ENCODE assay signal across 8 cellular contexts in genomic region chr4:2935762-2936743, GRCh38. TPM values are rescaled to one million over a fixed set of nuclear protein-coding genes. Genes with fewer than 3 reads are reported as not detected.
A peak's percentile ranks its signal among the peaks of the same experiment; 100 is the strongest.
DNase-seq lines count a peak whose midpoint lies in the region; ATAC-seq and TF ChIP-seq lines count a peak whose summit lies in the region.

No MANE protein-coding gene starts in this region.

- ATAC-seq in GM19463 (IDR thresholded peaks at IDR 0.05; ENCODE audit: unreplicated experiment): no peak

- H3K4me1 Mint-ChIP-seq in immature natural killer cell: peaks cover 43 to 51% of the 10 kb centered on the region in 2 donors

- H3K9me3 ChIP-seq in ES-I3 (ENCODE audit: control insufficient read depth, insufficient read depth, low read length) (no peaks in the 10 kb centered on the region), OCI-LY1 (ENCODE audit: low read length) (no peaks in the 10 kb centered on the region)

- H3K9me2 ChIP-seq in OCI-LY1 (ENCODE audit: low read depth, low read length): no peaks in the 10 kb centered on the region

- H3K4me1 ChIP-seq in ES-I3 (ENCODE audit: insufficient read depth, low read length) (peaks cover 13% of the 10 kb centered on the region; the same call in 1 of the 2 replicates), OCI-LY1 (ENCODE audit: insufficient read depth, low read length, severe bottlenecking) (peaks cover 58% of the 10 kb centered on the region)

- H3K27ac Mint-ChIP-seq in immature natural killer cell: peak overlapping the region; percentile 81 to 95 (median 88)

- no peak overlapping the region for H2AFZ ChIP-seq in OCI-LY1 (ENCODE audit: low read length)

- peak overlapping the region; percentile 78 for H3K4me2 ChIP-seq in OCI-LY1 (ENCODE audit: low read length)

- no peaks in the 10 kb centered on the region for H4K20me1 ChIP-seq in OCI-LY1 (ENCODE audit: insufficient read depth, low read length)

- no peaks in the 10 kb centered on the region for H3K27me3 ChIP-seq in OCI-LY1 (ENCODE audit: insufficient read depth, low read length)

- DNase-seq in activated naive CD4-positive, alpha-beta T cell treated with anti-CD3 and anti-CD28 coated beads, Interleukin-2, amount 50 U/mL, for 16 hours: peak; percentile 59
- DNase-seq in immature natural killer cell (peak in 2 of 3 donors; percentile 30 to 68), caudate nucleus (lab: John Stamatoyannopoulos, UW) (no peak), NCI-H1694 (lab: John Stamatoyannopoulos, UW) (no peak)
- DNase-seq in stimulated activated CD4-positive, alpha-beta T cell treated with anti-CD3 and anti-CD28 coated beads, Interleukin-4, amount 100 ng/mL, for 24 hours: peak; percentile 83

- H3K36me3 Mint-ChIP-seq in immature natural killer cell: peaks cover 3 to 7% (median 7%) of the 10 kb centered on the region in 3 donors

- H3K9ac ChIP-seq in ES-I3 (ENCODE audit: low read depth, low read length) (peak overlapping the region; percentile 91; the same call in 1 of the 2 replicates), OCI-LY1 (ENCODE audit: low read length) (peak overlapping the region; percentile 84)

- H3K27me3 Mint-ChIP-seq in immature natural killer cell (ENCODE audit: low read depth in 3 of 3): peaks cover 2 to 26% (median 9%) of the 10 kb centered on the region in 3 donors

- H3K27ac ChIP-seq in OCI-LY1 (ENCODE audit: low read depth, low read length, poor library complexity, severe bottlenecking) (peak overlapping the region; percentile 76), caudate nucleus (ENCODE audit: low read depth, low read length) (no peak overlapping the region)

- no peaks in the 10 kb centered on the region for H3K79me2 ChIP-seq in OCI-LY1 (ENCODE audit: insufficient read depth, low read length)

- H3K4me3 Mint-ChIP-seq in immature natural killer cell: peak overlapping the region; percentile 81 to 86 (median 84)

- TF ChIP-seq CTCF in OCI-LY1 (IDR thresholded peaks at IDR 0.05; ENCODE audit: low read length): no peak

- H3K4me3 ChIP-seq in OCI-LY1 (ENCODE audit: low read depth, low read length, poor library complexity, severe bottlenecking): peak overlapping the region; percentile 91

- H3F3A ChIP-seq in OCI-LY1 (ENCODE audit: insufficient read depth, low read length): 0 out of 2 replicates have a peak, but pooled peaks cover 3% of the 10 kb centered on the region

- H3K36me3 ChIP-seq in ES-I3 (ENCODE audit: insufficient read depth, low read length): peaks cover 15% of the 10 kb centered on the region
- peaks cover 46% of the 10 kb centered on the region for H3K36me3 ChIP-seq in OCI-LY1 (ENCODE audit: insufficient read depth, low read length)

- no peaks in the 10 kb centered on the region for H3K9me3 Mint-ChIP-seq in immature natural killer cell

RNA-seq across cellular contexts. Expression of gene NOP14, which starts 27.2 kb away (rescaled TPM):
- polyA plus RNA-seq in immature natural killer cell: 10 to 100 TPM in 1 of 3 donors, 1 to 10 TPM in 2; 1.3 to 19.2 (median 5.0) TPM

RNA-seq across cellular contexts. Expression of gene GRK4, which starts 27.3 kb away (rescaled TPM):
- 1 to 10 TPM; 2.7 to 4.4 (median 4.0) TPM for polyA plus RNA-seq in immature natural killer cell

Comparison
In these comparisons a context has a peak if more than half of its experiments do, and no peak if none do; other contexts are left out.
1. DNase-seq: peak in activated naive CD4-positive, alpha-beta T cell treated with anti-CD3 and anti-CD28 coated beads, Interleukin-2, amount 50 U/mL, for 16 hours (single experiment), immature natural killer cell (2 of 3) and stimulated activated CD4-positive, alpha-beta T cell treated with anti-CD3 and anti-CD28 coated beads, Interleukin-4, amount 100 ng/mL, for 24 hours (single experiment); none in caudate nucleus (0 of 61) and NCI-H1694 (single experiment).